Comparison of ENCODE assay signal across 18 cellular contexts in the genomic region with DNA sequence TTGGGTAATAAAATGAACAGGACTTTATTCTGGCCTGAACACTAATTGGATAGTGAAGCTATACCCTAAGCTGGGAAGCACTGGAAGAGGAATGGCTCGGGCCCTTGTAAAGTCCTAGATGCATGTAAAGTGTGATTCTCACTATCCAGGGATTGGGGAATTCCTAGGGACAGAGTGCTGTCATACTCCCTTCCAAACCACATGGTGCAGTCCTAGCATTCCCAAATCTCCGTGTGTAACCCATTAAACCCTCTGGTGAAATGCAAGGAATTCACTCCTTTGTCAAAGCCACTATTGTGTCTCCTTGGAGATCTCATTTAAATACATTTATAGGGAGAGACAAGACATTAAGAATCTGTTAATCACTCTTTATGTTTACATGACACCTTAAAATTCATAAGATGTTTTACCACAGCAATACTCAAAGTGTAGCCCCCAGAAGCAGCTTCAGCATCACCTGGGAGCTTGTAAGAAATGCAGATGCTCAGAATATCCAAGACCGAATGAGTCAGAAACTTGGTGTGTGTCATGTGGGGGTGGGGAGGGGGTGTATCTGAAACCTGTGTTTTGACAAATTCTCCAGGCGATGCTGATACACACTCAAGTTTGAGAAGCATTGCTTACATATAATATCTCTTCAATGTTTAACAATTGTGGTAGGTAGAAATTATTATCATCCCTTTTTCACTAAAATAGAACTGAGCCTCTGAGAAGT.
"Had no signal": no experiment of that assay in that cellular context is flagged by ENCODE, and none has a peak within 500 bp of the region (broad histone marks: within the 10 kb centered on the region; RNA-seq: fewer than 3 reads in every experiment).

No MANE protein-coding gene starts in this region.

- H3K9me3 ChIP-seq: body of pancreas, lower lobe of right lung, thyroid gland, uterus had no signal

- H3K9ac ChIP-seq: parathyroid adenoma had no signal

- H3K36me3 ChIP-seq: lower lobe of right lung, thyroid gland, uterus had no signal

- H3K27ac Mint-ChIP-seq: activated naive CD8-positive, alpha-beta T cell; naive B cell; stimulated activated effector memory CD8-positive, alpha-beta T cell treated with anti-CD3 and anti-CD28 coated beads, Interleukin-12 subunit alpha, Interleukin-12 subunit beta, amount 100 ng/mL, for 72 hours had no signal

- H3K27ac ChIP-seq: body of pancreas, lower lobe of right lung, parathyroid adenoma, thyroid gland, uterus had no signal

- H3K27me3 ChIP-seq: body of pancreas, thyroid gland, uterus had no signal

- H3K4me1 Mint-ChIP-seq: naive B cell; stimulated activated effector memory CD8-positive, alpha-beta T cell treated with anti-CD3 and anti-CD28 coated beads, Interleukin-12 subunit alpha, Interleukin-12 subunit beta, amount 100 ng/mL, for 72 hours had no signal

- ATAC-seq: body of pancreas; esophagus mucosa; left cardiac atrium; lower lobe of right lung; stimulated activated effector memory CD8-positive, alpha-beta T cell treated with anti-CD3 and anti-CD28 coated beads, Interleukin-12 subunit alpha, Interleukin-12 subunit beta, amount 100 ng/mL, for 72 hours had no signal

- H3K4me3 ChIP-seq: body of pancreas, lower lobe of right lung, thyroid gland, uterus had no signal

- H3K4me1 ChIP-seq: body of pancreas, lower lobe of right lung, parathyroid adenoma, thyroid gland, uterus had no signal

- H3K4me3 Mint-ChIP-seq: activated naive CD8-positive, alpha-beta T cell; naive B cell; stimulated activated effector memory CD8-positive, alpha-beta T cell treated with anti-CD3 and anti-CD28 coated beads, Interleukin-12 subunit alpha, Interleukin-12 subunit beta, amount 100 ng/mL, for 72 hours had no signal

- H3K36me3 Mint-ChIP-seq: activated naive CD8-positive, alpha-beta T cell; naive B cell; stimulated activated effector memory CD8-positive, alpha-beta T cell treated with anti-CD3 and anti-CD28 coated beads, Interleukin-12 subunit alpha, Interleukin-12 subunit beta, amount 100 ng/mL, for 72 hours had no signal

- H3K9me3 Mint-ChIP-seq: stimulated activated effector memory CD8-positive, alpha-beta T cell treated with anti-CD3 and anti-CD28 coated beads, Interleukin-12 subunit alpha, Interleukin-12 subunit beta, amount 100 ng/mL, for 72 hours had no signal

- DNase-seq: activated CD4-positive, alpha-beta T cell treated with anti-CD3 and anti-CD28 coated beads for 1 hour; activated CD8-positive, alpha-beta memory T cell treated with anti-CD3 and anti-CD28 coated beads, Interleukin-2, amount 50 U/mL, for 48 hours; activated gamma-delta T cell treated with Interleukin-2 at 50 U/mL for 16 hours; amniotic stem cell; body of pancreas; hypothalamus; left cardiac atrium; lower lobe of right lung; midbrain; naive B cell; T-helper 1 cell; T1000; thyroid gland; uterus had no signal
